ENCODE assay signal across 1 cellular context in the genomic region with DNA sequence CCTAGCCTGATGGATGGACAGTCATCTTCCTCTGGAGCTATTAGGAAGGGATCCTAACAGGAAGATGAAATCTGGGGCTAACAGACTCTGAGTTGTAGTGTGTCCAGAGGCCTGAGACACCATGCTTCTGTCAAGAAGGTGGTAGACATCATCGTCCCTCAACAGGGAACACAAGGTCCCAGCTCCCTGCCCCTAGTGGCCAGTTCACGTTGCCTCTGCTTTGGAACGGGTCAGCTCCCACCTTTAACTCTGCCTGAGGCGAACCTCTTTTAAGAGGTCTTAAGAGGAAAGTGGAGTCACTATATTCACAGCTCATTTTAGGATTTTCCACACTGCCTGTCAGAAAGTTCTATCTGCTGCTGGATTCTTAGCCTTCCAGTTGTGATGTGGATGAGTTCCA.
TF ChIP-seq lines count a peak whose summit lies in the region.

No MANE protein-coding gene starts in this region.

TF ChIP-seq in H1, 55 proteins besides CTCF, POLR2A, EP300 and RAD21 (continued from another document):
- TF ChIP-seq JUND (IDR thresholded peaks at IDR 0.05; ENCODE audit: low read length), result no peak
- TF ChIP-seq, protein P1, sequence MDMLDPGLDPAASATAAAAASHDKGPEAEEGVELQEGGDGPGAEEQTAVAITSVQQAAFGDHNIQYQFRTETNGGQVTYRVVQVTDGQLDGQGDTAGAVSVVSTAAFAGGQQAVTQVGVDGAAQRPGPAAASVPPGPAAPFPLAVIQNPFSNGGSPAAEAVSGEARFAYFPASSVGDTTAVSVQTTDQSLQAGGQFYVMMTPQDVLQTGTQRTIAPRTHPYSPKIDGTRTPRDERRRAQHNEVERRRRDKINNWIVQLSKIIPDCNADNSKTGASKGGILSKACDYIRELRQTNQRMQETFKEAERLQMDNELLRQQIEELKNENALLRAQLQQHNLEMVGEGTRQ (IDR thresholded peaks at IDR 0.05; ENCODE audit: low read length), result no peak
- TF ChIP-seq RXRA (IDR thresholded peaks at IDR 0.05; ENCODE audit: insufficient read depth, low read depth, low read length), result no peak
TF ChIP-seq in H1: peak in this region for 0.
